In genomic region chr3:62688812-62689211, GRCh38 we compare ENCODE assay signal across 29 cellular contexts.
"Had no signal": no experiment of that assay in that cellular context is flagged by ENCODE, and none has a peak within 500 bp of the region (broad histone marks: within the 10 kb centered on the region; RNA-seq: fewer than 3 reads in every experiment).

No MANE protein-coding gene starts in this region.

- DNase-seq: naive thymus-derived CD4-positive, alpha-beta T cell; natural killer cell; nucleus accumbens; pancreas; posterior cingulate gyrus; psoas muscle; right cardiac atrium; spleen; stimulated activated CD4-positive, alpha-beta T cell treated with anti-CD3 and anti-CD28 coated beads, Interleukin-12 subunit alpha, Interleukin-12 subunit beta, amount 100 ng/mL, for 4 hours; stimulated activated CD4-positive, alpha-beta T cell treated with anti-CD3 and anti-CD28 coated beads, Interleukin-1b, Interleukin-23, amount 100 ng/mL, for 48 hours; stimulated activated CD4-positive, alpha-beta T cell treated with anti-CD3 and anti-CD28 coated beads, Interleukin-4, amount 100 ng/mL, for 1 hour; stimulated activated CD4-positive, alpha-beta T cell treated with anti-CD3 and anti-CD28 coated beads, Interleukin-4, amount 100 ng/mL, for 4 hours; stimulated activated CD8-positive, alpha-beta memory T cell treated with anti-CD3 and anti-CD28 coated beads, Interleukin-4, amount 100 ng/mL, for 48 hours; stimulated activated naive CD4-positive, alpha-beta T cell; stimulated activated naive CD8-positive, alpha-beta T cell treated with anti-CD3 and anti-CD28 coated beads, Interleukin-15, amount 100 ng/mL, for 72 hours; stimulated activated naive CD8-positive, alpha-beta T cell treated with anti-CD3 and anti-CD28 coated beads, Interleukin-15, Interleukin-2, amounts not matched to agents 100 U/mL and 50 U/mL, for 24 hours; thyroid gland; trophoblast cell; upper lobe of left lung had no signal

- H3K4me3 ChIP-seq: pancreas, psoas muscle, skin epidermis, smooth muscle cell, spleen, thoracic aorta, thyroid gland, tibial nerve, upper lobe of left lung, vagina had no signal

- H3K4me2 ChIP-seq: smooth muscle cell had no signal

- H3K36me3 Mint-ChIP-seq: naive thymus-derived CD4-positive, alpha-beta T cell; natural killer cell; stimulated activated memory B cell treated with anti-CD40 and anti-IgM and Interleukin-4, amounts not matched to agents 10 μg/mL and 1 μg/mL and 100 μg/mL, for 72 hours had no signal

- H3K9me3 Mint-ChIP-seq: nephron, neural crest cell had no signal

- H3K4me1 Mint-ChIP-seq: naive thymus-derived CD4-positive, alpha-beta T cell; natural killer cell; stimulated activated memory B cell treated with anti-CD40 and anti-IgM and Interleukin-4, amounts not matched to agents 10 μg/mL and 1 μg/mL and 100 μg/mL, for 72 hours; stimulated activated naive CD8-positive, alpha-beta T cell treated with anti-CD3 and anti-CD28 coated beads, Interleukin-15, amount 100 ng/mL, for 72 hours had no signal

- H3K4me1 ChIP-seq: pancreas, psoas muscle, spleen, thyroid gland, tibial nerve, upper lobe of left lung, vagina had no signal

- H3K27ac Mint-ChIP-seq: naive thymus-derived CD4-positive, alpha-beta T cell; natural killer cell; nephron; progenitor cell of endocrine pancreas; stimulated activated memory B cell treated with anti-CD40 and anti-IgM and Interleukin-4, amounts not matched to agents 10 μg/mL and 1 μg/mL and 100 μg/mL, for 72 hours; stimulated activated naive CD8-positive, alpha-beta T cell treated with anti-CD3 and anti-CD28 coated beads, Interleukin-15, amount 100 ng/mL, for 72 hours had no signal

- H3K4me3 Mint-ChIP-seq: naive thymus-derived CD4-positive, alpha-beta T cell; natural killer cell; nephron; neural crest cell; stimulated activated memory B cell treated with anti-CD40 and anti-IgM and Interleukin-4, amounts not matched to agents 10 μg/mL and 1 μg/mL and 100 μg/mL, for 72 hours; stimulated activated naive CD8-positive, alpha-beta T cell treated with anti-CD3 and anti-CD28 coated beads, Interleukin-15, amount 100 ng/mL, for 72 hours had no signal

- H3K36me3 ChIP-seq: neutrophil, pancreas, spleen, thoracic aorta, thyroid gland, tibial nerve, upper lobe of left lung, vagina had no signal

- H3K27ac ChIP-seq: neutrophil, pancreas, psoas muscle, skin epidermis, spleen, thoracic aorta, thyroid gland, tibial nerve, upper lobe of left lung, vagina had no signal

- H3K9me3 ChIP-seq: neutrophil, pancreas, psoas muscle, spleen, thoracic aorta, thyroid gland, tibial nerve, upper lobe of left lung, vagina had no signal

- H3K27me3 ChIP-seq: neutrophil, pancreas, spleen, thyroid gland, tibial nerve, upper lobe of left lung, vagina had no signal

- H3K27me3 Mint-ChIP-seq: progenitor cell of endocrine pancreas; stimulated activated memory B cell treated with anti-CD40 and anti-IgM and Interleukin-4, amounts not matched to agents 10 μg/mL and 1 μg/mL and 100 μg/mL, for 72 hours; stimulated activated naive CD8-positive, alpha-beta T cell treated with anti-CD3 and anti-CD28 coated beads, Interleukin-15, amount 100 ng/mL, for 72 hours had no signal
